ENCODE assay signal across 11 cellular contexts in the genomic region with DNA sequence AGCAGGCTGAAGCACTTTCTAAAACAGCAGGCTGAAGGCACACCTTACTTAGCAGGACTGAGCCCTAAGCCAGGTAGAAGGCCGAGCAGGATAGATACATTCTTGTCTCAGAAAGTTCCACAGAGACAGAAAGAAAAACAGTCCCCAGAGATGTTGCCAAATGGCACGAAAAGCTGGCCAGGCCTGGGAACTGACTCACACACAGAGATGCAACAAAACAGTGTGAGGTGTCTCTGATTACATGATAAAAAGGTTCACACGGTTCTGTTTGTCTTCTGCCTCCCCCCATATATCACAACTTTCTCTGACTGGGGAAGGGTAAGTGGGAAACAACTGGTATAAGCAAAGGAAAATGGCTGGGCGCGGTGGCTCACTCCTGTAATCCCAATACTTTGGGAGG. TPM values are rescaled to one million over a fixed set of nuclear protein-coding genes. Genes with fewer than 3 reads are reported as not detected.
DNase-seq lines count a peak whose midpoint lies in the region; ATAC-seq and TF ChIP-seq lines count a peak whose summit lies in the region.
"Had no signal": no experiment of that assay in that cellular context is flagged by ENCODE, and none has a peak within 500 bp of the region (broad histone marks: within the 10 kb centered on the region; RNA-seq: fewer than 3 reads in every experiment).

No MANE protein-coding gene starts in this region.

- DNase-seq in EH (ENCODE audit: low read depth): peak; percentile 81
- DNase-seq in fibroblast of pulmonary artery (ENCODE audit: low read depth): peak; percentile 59
- DNase-seq in renal cortical epithelial cell (ENCODE audit: low read depth): peak; percentile 33
- DNase-seq in DMS53 treated with DMSO at 0.1 percent for 48 hours (lab: John Stamatoyannopoulos, UW; ENCODE audit: unreplicated experiment): no peak
- no peak for DNase-seq in NK-92 (lab: John Stamatoyannopoulos, UW; ENCODE audit: unreplicated experiment)
- DNase-seq: activated naive CD4-positive, alpha-beta T cell; GOT3 had no signal

- ATAC-seq in SK-N-SH treated with all-trans-retinoic acid at 6 μM for 48 hours (no peak), GM19023 (IDR thresholded peaks at IDR 0.05; ENCODE audit: unreplicated experiment) (no peak), GM18861 (IDR thresholded peaks at IDR 0.05; ENCODE audit: unreplicated experiment) (no peak)

- H3K4me3 ChIP-seq in fibroblast of pulmonary artery (replicated peaks; ENCODE audit: low read depth, low read length): no peak overlapping the region
- H3K4me3 ChIP-seq: SK-N-MC had no signal

- TF ChIP-seq CTCF in fibroblast of pulmonary artery (IDR thresholded peaks at IDR 0.05; ENCODE audit: low read length, missing control alignments): no peak

TF ChIP-seq in SK-N-SH treated with all-trans-retinoic acid at 6 μM for 48 hours, 23 proteins besides CTCF, POLR2A, EP300 and RAD21:
- TF ChIP-seq, protein P1, sequence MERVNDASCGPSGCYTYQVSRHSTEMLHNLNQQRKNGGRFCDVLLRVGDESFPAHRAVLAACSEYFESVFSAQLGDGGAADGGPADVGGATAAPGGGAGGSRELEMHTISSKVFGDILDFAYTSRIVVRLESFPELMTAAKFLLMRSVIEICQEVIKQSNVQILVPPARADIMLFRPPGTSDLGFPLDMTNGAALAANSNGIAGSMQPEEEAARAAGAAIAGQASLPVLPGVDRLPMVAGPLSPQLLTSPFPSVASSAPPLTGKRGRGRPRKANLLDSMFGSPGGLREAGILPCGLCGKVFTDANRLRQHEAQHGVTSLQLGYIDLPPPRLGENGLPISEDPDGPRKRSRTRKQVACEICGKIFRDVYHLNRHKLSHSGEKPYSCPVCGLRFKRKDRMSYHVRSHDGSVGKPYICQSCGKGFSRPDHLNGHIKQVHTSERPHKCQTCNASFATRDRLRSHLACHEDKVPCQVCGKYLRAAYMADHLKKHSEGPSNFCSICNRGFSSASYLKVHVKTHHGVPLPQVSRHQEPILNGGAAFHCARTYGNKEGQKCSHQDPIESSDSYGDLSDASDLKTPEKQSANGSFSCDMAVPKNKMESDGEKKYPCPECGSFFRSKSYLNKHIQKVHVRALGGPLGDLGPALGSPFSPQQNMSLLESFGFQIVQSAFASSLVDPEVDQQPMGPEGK (CRISPR knock-in tag; IDR thresholded peaks at IDR 0.05; ENCODE audit: borderline replicate concordance): 0 out of 2 replicates have a peak, but pooled peaks have one; percentile 3
- TF ChIP-seq TSHZ2 (CRISPR knock-in tag; IDR thresholded peaks at IDR 0.05) (no peak), PPARA (CRISPR knock-in tag; IDR thresholded peaks at IDR 0.05; ENCODE audit: borderline replicate concordance) (no peak), CREB5 (CRISPR knock-in tag; IDR thresholded peaks at IDR 0.05; ENCODE audit: low read depth) (no peak), ARNTL (CRISPR knock-in tag; IDR thresholded peaks at IDR 0.05; ENCODE audit: borderline replicate concordance, low read depth) (no peak)
- TF ChIP-seq, protein P2, sequence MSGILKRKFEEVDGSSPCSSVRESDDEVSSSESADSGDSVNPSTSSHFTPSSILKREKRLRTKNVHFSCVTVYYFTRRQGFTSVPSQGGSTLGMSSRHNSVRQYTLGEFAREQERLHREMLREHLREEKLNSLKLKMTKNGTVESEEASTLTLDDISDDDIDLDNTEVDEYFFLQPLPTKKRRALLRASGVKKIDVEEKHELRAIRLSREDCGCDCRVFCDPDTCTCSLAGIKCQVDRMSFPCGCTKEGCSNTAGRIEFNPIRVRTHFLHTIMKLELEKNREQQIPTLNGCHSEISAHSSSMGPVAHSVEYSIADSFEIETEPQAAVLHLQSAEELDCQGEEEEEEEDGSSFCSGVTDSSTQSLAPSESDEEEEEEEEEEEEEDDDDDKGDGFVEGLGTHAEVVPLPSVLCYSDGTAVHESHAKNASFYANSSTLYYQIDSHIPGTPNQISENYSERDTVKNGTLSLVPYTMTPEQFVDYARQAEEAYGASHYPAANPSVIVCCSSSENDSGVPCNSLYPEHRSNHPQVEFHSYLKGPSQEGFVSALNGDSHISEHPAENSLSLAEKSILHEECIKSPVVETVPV (CRISPR knock-in tag; IDR thresholded peaks at IDR 0.05): no peak

RNA-seq across cellular contexts. Expression of gene WBP2, which starts 1.7 kb away (rescaled TPM):
- total RNA-seq in renal cortical epithelial cell: 21.2 and 37.5 TPM in 2 replicates

RNA-seq across cellular contexts. Expression of gene UNC13D, which starts 9.2 kb away (rescaled TPM):
- 0.70 and 0.87 TPM in 2 replicates for total RNA-seq in renal cortical epithelial cell

RNA-seq across cellular contexts. Expression of gene TRIM47, which starts 25.0 kb away (rescaled TPM):
- total RNA-seq in renal cortical epithelial cell: 36.9 and 39.9 TPM in 2 replicates

RNA-seq across cellular contexts. Expression of gene TRIM65, which starts 43.3 kb away (rescaled TPM):
- total RNA-seq in renal cortical epithelial cell: 14.7 and 16.5 TPM in 2 replicates

RNA-seq across cellular contexts. Expression of gene MRPL38, which starts 51.3 kb away (rescaled TPM):
- total RNA-seq in renal cortical epithelial cell: 32.1 and 33.9 TPM in 2 replicates

Comparison
In these comparisons a context has a peak if more than half of its experiments do, and no peak if none do; other contexts are left out.
1. DNase-seq: peak in EH (single experiment), fibroblast of pulmonary artery (single experiment) and renal cortical epithelial cell (single experiment); none in DMS53 treated with DMSO at 0.1 percent for 48 hours (single experiment) and NK-92 (single experiment).